11 cellular contexts compared by ENCODE assay signal in the genomic region with DNA sequence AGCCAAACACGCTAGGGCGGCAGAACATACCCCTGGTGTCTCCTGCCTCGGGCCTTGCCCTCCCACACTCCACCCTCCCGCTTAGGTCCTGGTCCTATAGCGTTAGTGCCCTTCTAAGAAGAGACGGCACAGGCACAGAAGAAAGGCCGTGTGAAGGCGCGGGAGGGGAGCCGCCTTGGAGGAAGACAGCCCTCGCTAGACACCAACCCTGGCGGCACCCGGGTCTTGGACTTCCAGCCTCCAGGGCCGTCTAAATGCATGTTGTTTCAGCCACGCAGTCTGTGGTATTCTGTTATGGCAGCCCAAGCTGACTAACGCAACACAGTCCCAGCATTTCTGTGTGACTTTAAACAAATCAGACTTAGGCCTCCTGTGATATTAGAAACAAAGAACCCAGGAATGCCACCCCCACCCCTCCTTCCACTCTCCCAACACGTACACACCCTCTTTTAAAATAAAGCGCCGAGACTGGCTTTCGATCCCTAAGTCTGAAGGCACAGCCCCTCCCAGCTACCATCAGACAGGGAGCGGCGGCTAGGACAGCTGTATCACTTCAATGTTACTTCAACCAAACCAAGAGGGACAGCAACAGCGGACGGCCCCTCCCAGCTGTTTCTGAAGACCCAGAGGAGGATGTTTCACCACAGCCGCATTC.
DNase-seq lines count a peak whose midpoint lies in the region; ATAC-seq, FAIRE-seq and TF ChIP-seq lines count a peak whose summit lies in the region.
"Had no signal": no experiment of that assay in that cellular context is flagged by ENCODE, and none has a peak within 500 bp of the region (broad histone marks: within the 10 kb centered on the region; RNA-seq: fewer than 3 reads in every experiment).

No MANE protein-coding gene starts in this region.

- no peak for FAIRE-seq in GM12892 (lab: Jason Lieb, UNC)
- FAIRE-seq: H1 had no signal

- no peak for DNase-seq in H9
- DNase-seq in endodermal cell = no peak
- peak; percentile 53 for DNase-seq in lower lobe of right lung
- DNase-seq in GM12892 (ENCODE audit: insufficient read length) = no peak
- no peak for DNase-seq in activated CD8-positive, alpha-beta memory T cell treated with anti-CD3 and anti-CD28 coated beads, Interleukin-2, amount 50 U/mL, for 48 hours
- no peak for DNase-seq in NCI-H510A treated with DMSO at 0.1 percent for 48 hours (lab: John Stamatoyannopoulos, UW)
- no peak for DNase-seq in NCI-H1048 (lab: John Stamatoyannopoulos, UW)
- DNase-seq: KG1; stimulated activated naive B cell treated with anti-CD40 and anti-IgM and Interleukin-4, amounts not matched to agents 10 μg/mL and 1 μg/mL and 100 μg/mL, for 72 hours had no signal

- H3K27me3 ChIP-seq in H9 (ENCODE audit: insufficient read depth, low read length) = no peaks in the 10 kb centered on the region
- no peaks in the 10 kb centered on the region for H3K27me3 ChIP-seq in endodermal cell (ENCODE audit: control insufficient read depth, insufficient read depth, low read length, poor library complexity, severe bottlenecking)
- H3K27me3 ChIP-seq in lower lobe of right lung (ENCODE audit: low read depth) = no peaks in the 10 kb centered on the region
- no peaks in the 10 kb centered on the region for H3K27me3 ChIP-seq in skeletal muscle satellite cell (ENCODE audit: control insufficient read depth, insufficient read depth, low read length)

- H3K4me3 ChIP-seq in endodermal cell (ENCODE audit: low read length) = no peak overlapping the region
- H3K4me3 ChIP-seq in lower lobe of right lung = no peak overlapping the region
- H3K4me3 ChIP-seq in skeletal muscle satellite cell (ENCODE audit: low read length) = peak overlapping the region; percentile 43

- no peak overlapping the region for H2BK20ac ChIP-seq in H9 (ENCODE audit: low read depth, low read length, poor library complexity, severe bottlenecking)

- intact Hi-C loops in lower lobe of right lung (cut with DNase I) = no loop called here

- H2BK15ac ChIP-seq in H9 (ENCODE audit: low read depth, low read length) = no peak overlapping the region

- no peak overlapping the region for H2BK120ac ChIP-seq in H9 (ENCODE audit: low read depth, low read length, poor library complexity, severe bottlenecking)

- peaks cover 24 to 33% of the 10 kb centered on the region in 2 experiments for H3K4me1 Mint-ChIP-seq in H9
- H3K4me1 Mint-ChIP-seq in endodermal cell = peaks cover 6% of the 10 kb centered on the region
- H3K4me1 Mint-ChIP-seq: stimulated activated naive B cell treated with anti-CD40 and anti-IgM and Interleukin-4, amounts not matched to agents 10 μg/mL and 1 μg/mL and 100 μg/mL, for 72 hours had no signal

- no peak overlapping the region for H2AK5ac ChIP-seq in H9 (ENCODE audit: insufficient read length, low read length)

- ATAC-seq in lower lobe of right lung = peak; percentile 59 to 74
- ATAC-seq: stimulated activated naive B cell treated with anti-CD40 and anti-IgM and Interleukin-4, amounts not matched to agents 10 μg/mL and 1 μg/mL and 100 μg/mL, for 72 hours had no signal

- H4K91ac ChIP-seq in H9 (ENCODE audit: insufficient read length, low read depth, low read length) = no peak overlapping the region

- H3K27ac ChIP-seq in H9 (ENCODE audit: insufficient read length, low read depth, low read length) = no peak overlapping the region
- peak overlapping the region; percentile 65 for H3K27ac ChIP-seq in endodermal cell (ENCODE audit: low read depth, low read length)
- peak overlapping the region; percentile 44 for H3K27ac ChIP-seq in lower lobe of right lung

- H3K27me3 Mint-ChIP-seq in H9 (ENCODE audit: low read depth) = peaks cover 2% of the 10 kb centered on the region
- H3K27me3 Mint-ChIP-seq in endodermal cell (ENCODE audit: insufficient read depth) = no peaks in the 10 kb centered on the region

- no peak overlapping the region for H4K8ac ChIP-seq in H9 (replicated peaks; ENCODE audit: insufficient read length, low read depth, low read length)

- no peak overlapping the region for H3K4me3 Mint-ChIP-seq in H9
- no peak overlapping the region for H3K4me3 Mint-ChIP-seq in endodermal cell
- H3K4me3 Mint-ChIP-seq: stimulated activated naive B cell treated with anti-CD40 and anti-IgM and Interleukin-4, amounts not matched to agents 10 μg/mL and 1 μg/mL and 100 μg/mL, for 72 hours had no signal

- H3K18ac ChIP-seq in H9 (ENCODE audit: insufficient read length, low read depth, low read length) = no peak overlapping the region

- H3K4me1 ChIP-seq in H9 (ENCODE audit: insufficient read depth, low read length) (peaks cover 2% of the 10 kb centered on the region), endodermal cell (ENCODE audit: control insufficient read depth, insufficient read depth, low read length) (no peaks in the 10 kb centered on the region), lower lobe of right lung (peaks cover 35% of the 10 kb centered on the region), skeletal muscle satellite cell (ENCODE audit: control insufficient read depth, insufficient read depth, low read length) (peaks cover 74% of the 10 kb centered on the region)

- TF ChIP-seq POLR2A in GM12892 (IDR thresholded peaks at IDR 0.05; ENCODE audit: low read depth, low read length) = no peak

- no peaks in the 10 kb centered on the region for H3K9me3 Mint-ChIP-seq in H9
- H3K9me3 Mint-ChIP-seq in endodermal cell = no peaks in the 10 kb centered on the region
- H3K9me3 Mint-ChIP-seq: stimulated activated naive B cell treated with anti-CD40 and anti-IgM and Interleukin-4, amounts not matched to agents 10 μg/mL and 1 μg/mL and 100 μg/mL, for 72 hours had no signal

- H2AFZ ChIP-seq in H9 (ENCODE audit: low read length) = no peak overlapping the region

- H3K27ac Mint-ChIP-seq in H9 = peak overlapping the region in 2 of 3 experiments; percentile 73 to 96; a peak in 3 of 7 replicates
- H3K27ac Mint-ChIP-seq in endodermal cell = no peak overlapping the region
- H3K27ac Mint-ChIP-seq: stimulated activated naive B cell treated with anti-CD40 and anti-IgM and Interleukin-4, amounts not matched to agents 10 μg/mL and 1 μg/mL and 100 μg/mL, for 72 hours had no signal

- TF ChIP-seq CTCF in H9 (conservative IDR thresholded peaks at IDR 0.05) (no peak), endodermal cell (conservative IDR thresholded peaks at IDR 0.05) (no peak), lower lobe of right lung (IDR thresholded peaks at IDR 0.05) (no peak)

- peak overlapping the region; percentile 42 for H3K14ac ChIP-seq in H9 (ENCODE audit: insufficient read depth, low read length)

- peaks cover 62% of the 10 kb centered on the region for H3K36me3 ChIP-seq in endodermal cell (ENCODE audit: control insufficient read depth, insufficient read depth, low read length)
- H3K36me3 ChIP-seq in lower lobe of right lung = peaks cover 25% of the 10 kb centered on the region
- peaks cover 63% of the 10 kb centered on the region for H3K36me3 ChIP-seq in skeletal muscle satellite cell (ENCODE audit: insufficient read depth, low read length)

- no peak overlapping the region for H3K9ac ChIP-seq in H9 (ENCODE audit: extremely low read depth, insufficient read length, low read length)
- no peak overlapping the region for H3K9ac ChIP-seq in endodermal cell (ENCODE audit: extremely low read depth, low read length, poor library complexity, severe bottlenecking)
- H3K9ac ChIP-seq in skeletal muscle satellite cell (ENCODE audit: low read depth, low read length) = peak overlapping the region; percentile 73

- H4K20me1 ChIP-seq in H9 (ENCODE audit: control insufficient read depth, insufficient read depth, insufficient read length) = no peaks in the 10 kb centered on the region

- no peaks in the 10 kb centered on the region for H3K79me2 ChIP-seq in H9 (ENCODE audit: insufficient read depth, low read length)

- H3K56ac ChIP-seq in H9 (ENCODE audit: insufficient read length, low read depth, low read length) = no peak overlapping the region

- no CpG with 5 or more reads among the region's 25 CpGs for WGBS in H9 (ENCODE audit: extremely low coverage, insufficient read length, low lambda C conversion rate)
- whole genome bisulfite sequencing in endodermal cell (ENCODE audit: insufficient coverage in 1 of 2, insufficient read length in 1 of 2), 2 experiments = 94 to 96% methylated on average over 14 to 25 of the region's 25 CpGs

- no peak overlapping the region for H4K5ac ChIP-seq in H9 (ENCODE audit: insufficient read length, low read depth, low read length)

- H3K4me2 ChIP-seq in H9 (ENCODE audit: insufficient read depth, insufficient read length, low read length) (no peak overlapping the region), skeletal muscle satellite cell (ENCODE audit: low read length) (peak overlapping the region; percentile 70)

- H3K36me3 Mint-ChIP-seq in H9 (ENCODE audit: insufficient read depth in 1 of 3, low read depth in 3 of 3) = peaks cover 11 to 30% (median 22%) of the 10 kb centered on the region in 3 experiments; a peak in 6 of 7 replicates
- peaks cover 53% of the 10 kb centered on the region for H3K36me3 Mint-ChIP-seq in endodermal cell (ENCODE audit: low read depth)
- H3K36me3 Mint-ChIP-seq: stimulated activated naive B cell treated with anti-CD40 and anti-IgM and Interleukin-4, amounts not matched to agents 10 μg/mL and 1 μg/mL and 100 μg/mL, for 72 hours had no signal

- H3K23me2 ChIP-seq in H9 (ENCODE audit: insufficient read length, low read depth, low read length, poor library complexity, severe bottlenecking) = no peaks in the 10 kb centered on the region

- H3K9me3 ChIP-seq in H9 (ENCODE audit: control insufficient read depth, low read depth, low read length) (no peaks in the 10 kb centered on the region), endodermal cell (ENCODE audit: control insufficient read depth, low read length) (no peaks in the 10 kb centered on the region), lower lobe of right lung (no peaks in the 10 kb centered on the region), skeletal muscle satellite cell (replicated peaks; ENCODE audit: low read length) (peaks cover 12% of the 10 kb centered on the region)

- H3T11ph ChIP-seq in H9 (ENCODE audit: low read length) = no peak overlapping the region

- H3K79me1 ChIP-seq in H9 (ENCODE audit: insufficient read depth, low read depth, low read length, poor library complexity, severe bottlenecking) = no peaks in the 10 kb centered on the region

- no peak overlapping the region for H2BK5ac ChIP-seq in H9 (ENCODE audit: insufficient read length, low read length)

- no peak overlapping the region for H3K4ac ChIP-seq in H9 (ENCODE audit: low read depth, low read length)

- no peak overlapping the region for H3K23ac ChIP-seq in H9 (ENCODE audit: insufficient read length, low read depth, low read length)

- no peak overlapping the region for H2BK12ac ChIP-seq in H9 (ENCODE audit: insufficient read length, low read depth, low read length)
